14 cellular contexts compared by ENCODE assay signal in the genomic region with DNA sequence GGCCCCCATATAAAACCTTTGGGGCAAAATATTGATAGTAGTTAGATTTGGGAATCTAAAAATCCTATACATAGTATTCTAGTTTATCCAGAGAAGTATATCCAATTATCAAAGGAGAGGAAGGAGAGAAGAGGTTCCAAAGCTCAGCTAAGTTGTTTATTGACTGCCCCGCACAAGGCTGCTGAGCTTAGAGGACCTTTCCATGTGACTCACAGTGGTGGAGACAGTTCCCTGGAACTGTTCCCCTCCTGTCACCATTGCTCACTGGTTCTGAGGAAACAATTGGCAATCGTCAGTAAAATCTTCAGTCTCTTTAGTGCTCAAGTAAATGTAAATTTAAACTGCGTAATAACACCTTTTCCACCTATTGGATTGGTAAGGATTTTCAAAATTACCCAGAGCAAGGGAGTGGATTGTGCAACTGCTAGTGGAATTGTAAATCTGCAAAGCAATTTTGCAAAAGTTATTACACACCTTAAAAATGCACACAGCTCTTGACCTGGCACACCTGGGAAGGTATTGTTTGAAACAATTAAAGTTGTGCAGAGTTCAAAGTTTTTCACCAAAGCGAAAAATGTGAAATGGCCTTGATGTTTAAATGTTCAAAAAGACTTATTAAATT.
DNase-seq lines count a peak whose midpoint lies in the region; ATAC-seq and TF ChIP-seq lines count a peak whose summit lies in the region.
"Had no signal": no experiment of that assay in that cellular context is flagged by ENCODE, and none has a peak within 500 bp of the region (broad histone marks: within the 10 kb centered on the region; RNA-seq: fewer than 3 reads in every experiment).

No MANE protein-coding gene starts in this region.

- no peak overlapping the region for H3K9ac ChIP-seq in endodermal cell (ENCODE audit: extremely low read depth, low read length, poor library complexity, severe bottlenecking)

- H3K27ac Mint-ChIP-seq in endodermal cell (no peak overlapping the region), mesothelial cell of epicardium (peak overlapping the region; percentile 94)
- H3K27ac Mint-ChIP-seq: activated naive CD8-positive, alpha-beta T cell treated with anti-CD3 and anti-CD28 coated beads for 36 hours; memory B cell had no signal

- ATAC-seq in GM21528 (IDR thresholded peaks at IDR 0.05; ENCODE audit: low FRiP score, unreplicated experiment), result no peak

- DNase-seq in cardiac muscle cell (ENCODE audit: low read depth in 1 of 2, low spot score in 1 of 2) (peak in 1 of 2 donors; percentile 44), left ventricle myocardium inferior (no peak), endodermal cell (peak; percentile 28), mesothelial cell of epicardium (ENCODE audit: low spot score in 2 of 2, unreplicated experiment in 2 of 2) (no peak), T-helper 1 cell (no peak), NOMO-1 (lab: John Stamatoyannopoulos, UW; ENCODE audit: unreplicated experiment in 2 of 2) (no peak)
- no peak for DNase-seq in activated naive CD4-positive, alpha-beta T cell treated with Interleukin-2 at 50 U/mL for 16 hours
- DNase-seq: ACHN; activated CD8-positive, alpha-beta memory T cell treated with anti-CD3 and anti-CD28 coated beads for 24 hours; activated naive CD8-positive, alpha-beta T cell treated with anti-CD3 and anti-CD28 coated beads for 36 hours; DMS153; effector CD8-positive, alpha-beta T cell had no signal

- H3K4me3 ChIP-seq in cardiac muscle cell (no peak overlapping the region), left ventricle myocardium inferior (no peak overlapping the region), endodermal cell (ENCODE audit: low read length) (no peak overlapping the region)

- H3K4me1 ChIP-seq in cardiac muscle cell (ENCODE audit: low read depth) (peaks cover 24% of the 10 kb centered on the region), left ventricle myocardium inferior (peaks cover 36% of the 10 kb centered on the region), endodermal cell (ENCODE audit: control insufficient read depth, insufficient read depth, low read length) (peaks cover 7% of the 10 kb centered on the region)

- H3K36me3 ChIP-seq in cardiac muscle cell (no peaks in the 10 kb centered on the region), left ventricle myocardium inferior (no peaks in the 10 kb centered on the region), endodermal cell (ENCODE audit: control insufficient read depth, insufficient read depth, low read length) (no peaks in the 10 kb centered on the region)

- no peak overlapping the region for H3K4me3 Mint-ChIP-seq in endodermal cell
- no peak overlapping the region for H3K4me3 Mint-ChIP-seq in mesothelial cell of epicardium
- H3K4me3 Mint-ChIP-seq: activated naive CD8-positive, alpha-beta T cell treated with anti-CD3 and anti-CD28 coated beads for 36 hours; memory B cell had no signal

- H3K36me3 Mint-ChIP-seq in endodermal cell (ENCODE audit: low read depth) (peaks cover 2% of the 10 kb centered on the region), mesothelial cell of epicardium (peaks cover 3% of the 10 kb centered on the region)
- H3K36me3 Mint-ChIP-seq: activated naive CD8-positive, alpha-beta T cell treated with anti-CD3 and anti-CD28 coated beads for 36 hours had no signal

- peak overlapping the region; percentile 44 for H3K27ac ChIP-seq in cardiac muscle cell
- no peak overlapping the region for H3K27ac ChIP-seq in left ventricle myocardium inferior (replicated peaks)
- H3K27ac ChIP-seq in endodermal cell (ENCODE audit: low read depth, low read length), result no peak overlapping the region

- H3K9me3 Mint-ChIP-seq in endodermal cell, result no peaks in the 10 kb centered on the region
- H3K9me3 Mint-ChIP-seq in mesothelial cell of epicardium, result peaks cover 3% of the 10 kb centered on the region
- H3K9me3 Mint-ChIP-seq: activated naive CD8-positive, alpha-beta T cell treated with anti-CD3 and anti-CD28 coated beads for 36 hours; memory B cell had no signal

- H3K4me1 Mint-ChIP-seq in endodermal cell (peaks cover 34% of the 10 kb centered on the region), mesothelial cell of epicardium (peaks cover 48% of the 10 kb centered on the region)
- H3K4me1 Mint-ChIP-seq: activated naive CD8-positive, alpha-beta T cell treated with anti-CD3 and anti-CD28 coated beads for 36 hours; memory B cell had no signal

- intact Hi-C loops in left ventricle myocardium inferior (cut with micrococcal nuclease), result no loop called here

- 88 to 90% methylated on average over 2 to 4 of the region's 4 CpGs for WGBS in endodermal cell (ENCODE audit: insufficient coverage in 1 of 2, insufficient read length in 1 of 2), 2 experiments

- H3K9me3 ChIP-seq in cardiac muscle cell (ENCODE audit: low read depth) (no peaks in the 10 kb centered on the region), left ventricle myocardium inferior (replicated peaks) (no peaks in the 10 kb centered on the region), endodermal cell (ENCODE audit: control insufficient read depth, low read length) (no peaks in the 10 kb centered on the region)

- H3K27me3 ChIP-seq in cardiac muscle cell, result no peaks in the 10 kb centered on the region
- no peaks in the 10 kb centered on the region for H3K27me3 ChIP-seq in left ventricle myocardium inferior (ENCODE audit: low read depth)
- no peaks in the 10 kb centered on the region for H3K27me3 ChIP-seq in endodermal cell (ENCODE audit: control insufficient read depth, insufficient read depth, low read length, poor library complexity, severe bottlenecking)

- TF ChIP-seq CTCF in cardiac muscle cell (IDR thresholded peaks at IDR 0.05; ENCODE audit: low read depth, low read length) (no peak), left ventricle myocardium inferior (IDR thresholded peaks at IDR 0.05; ENCODE audit: borderline replicate concordance) (no peak), endodermal cell (conservative IDR thresholded peaks at IDR 0.05) (no peak), mesothelial cell of epicardium (IDR thresholded peaks at IDR 0.05; ENCODE audit: unreplicated experiment) (no peak)

- H3K27me3 Mint-ChIP-seq in endodermal cell (ENCODE audit: insufficient read depth) (peaks cover 4% of the 10 kb centered on the region), mesothelial cell of epicardium (ENCODE audit: low read depth) (no peaks in the 10 kb centered on the region)
- H3K27me3 Mint-ChIP-seq: activated naive CD8-positive, alpha-beta T cell treated with anti-CD3 and anti-CD28 coated beads for 36 hours had no signal
